8 cellular contexts compared by ENCODE assay signal in genomic region chr15:68055224-68055705, GRCh38. TPM values are rescaled to one million over a fixed set of nuclear protein-coding genes. Genes with fewer than 3 reads are reported as not detected.
DNase-seq lines count a peak whose midpoint lies in the region; ATAC-seq and TF ChIP-seq lines count a peak whose summit lies in the region.

No MANE protein-coding gene starts in this region.

- ATAC-seq in GM18861 (IDR thresholded peaks at IDR 0.05; ENCODE audit: unreplicated experiment), result peak; percentile 46
- peak; percentile 48 for ATAC-seq in HG03066 (IDR thresholded peaks at IDR 0.05; ENCODE audit: low read depth, unreplicated experiment)
- ATAC-seq in activated T-cell treated with anti-CD3 and anti-CD28 coated beads, Interleukin-2, amount 50 U/mL, for 72 hours (replicated peaks in 1 of 2), result peak; percentile 64 to 66

- peak overlapping the region; percentile 90 to 92 for H3K4me3 Mint-ChIP-seq in activated T-cell treated with anti-CD3 and anti-CD28 coated beads, Interleukin-2, amount 50 U/mL, for 72 hours

- peak overlapping the region; percentile 94 for H3K4me2 ChIP-seq in OCI-LY7 (ENCODE audit: low read length)

- H3K27me3 ChIP-seq in neutrophil (no peaks in the 10 kb centered on the region), suprapubic skin (no peaks in the 10 kb centered on the region)

- POLR2A ChIA-PET in OCI-LY7 (lab: Charles Lee), result interaction anchor here (0.7 to 1.6 kb wide), 5 partner anchors 12 to 220 kb away, joined by 3 to 4 read pairs (median 3); no protein-coding TSS in a partner anchor

- peak overlapping the region; percentile 0; the same call in 1 of the 2 replicates for H2AFZ ChIP-seq in OCI-LY7 (ENCODE audit: low read length)

- peak; percentile 87 for DNase-seq in OCI-LY7 (ENCODE audit: low spot score)
- DNase-seq in activated T-cell treated with anti-CD3 and anti-CD28 coated beads, Interleukin-2, amount 50 U/mL, for 72 hours, result peak; percentile 72 to 80
- DNase-seq in fibroblast of the conjunctiva (ENCODE audit: low read depth), result peak; percentile 4
- no peak for DNase-seq in suprapubic skin (ENCODE audit: low spot score in 2 of 2)
- DNase-seq in NCI-H1436 (lab: John Stamatoyannopoulos, UW), result no peak

- intact Hi-C loops in OCI-LY7 (cut with micrococcal nuclease; ENCODE audit: unreplicated experiment), result loop anchor here (1.0 to 10.0 kb wide), 7 partner anchors 42 to 270 kb away; partner anchors contain the start of gene CLN6

- peaks cover 45% of the 10 kb centered on the region for H3K4me1 ChIP-seq in OCI-LY7 (ENCODE audit: insufficient read depth, low read length, poor library complexity, severe bottlenecking)
- H3K4me1 ChIP-seq in neutrophil (ENCODE audit: control insufficient read depth in 1 of 2, insufficient read depth in 1 of 2, low read depth in 1 of 2, low read length in 1 of 2), result peaks cover 38 to 44% of the 10 kb centered on the region in 2 experiments
- peaks cover 43% of the 10 kb centered on the region for H3K4me1 ChIP-seq in suprapubic skin

- H3K36me3 ChIP-seq in OCI-LY7 (ENCODE audit: insufficient read depth, low read length) (peaks cover 20% of the 10 kb centered on the region), neutrophil (peaks cover 3% of the 10 kb centered on the region), suprapubic skin (no peaks in the 10 kb centered on the region)

- H3K4me3 ChIP-seq in OCI-LY7 (ENCODE audit: low read depth, low read length, poor library complexity, severe bottlenecking) (peak overlapping the region; percentile 88), neutrophil (ENCODE audit: low read depth in 1 of 2, low read length in 1 of 2) (peak overlapping the region; percentile 95 to 99), suprapubic skin (peak overlapping the region; percentile 95)

- H3K4me1 Mint-ChIP-seq in activated T-cell treated with anti-CD3 and anti-CD28 coated beads, Interleukin-2, amount 50 U/mL, for 72 hours (ENCODE audit: low read depth), result peaks cover 67% of the 10 kb centered on the region

- TF ChIP-seq EP300 in suprapubic skin (IDR thresholded peaks at IDR 0.05), result no peak

- no peaks in the 10 kb centered on the region for H3K9me2 ChIP-seq in OCI-LY7 (ENCODE audit: insufficient read depth, low read length)

- under 1% methylated on average over 15 of the region's 15 CpGs for WGBS in suprapubic skin

- peak overlapping the region; percentile 72 for H3K27ac ChIP-seq in OCI-LY7 (ENCODE audit: low read depth, low read length, poor library complexity, severe bottlenecking)
- H3K27ac ChIP-seq in neutrophil, result peak overlapping the region; percentile 98
- H3K27ac ChIP-seq in suprapubic skin, result peak overlapping the region; percentile 94

- BruUV-seq in OCI-LY7 (replicated peaks; lab: Mats Ljungman, UMichigan), result TSS peak; percentile 85

- H4K20me1 ChIP-seq in OCI-LY7 (ENCODE audit: insufficient read depth, low read length), result peaks cover 23% of the 10 kb centered on the region

- peaks cover 4% of the 10 kb centered on the region in 2 donors for H3K36me3 Mint-ChIP-seq in activated T-cell treated with anti-CD3 and anti-CD28 coated beads, Interleukin-2, amount 50 U/mL, for 72 hours (ENCODE audit: insufficient read depth in 2 of 2)

- CTCF ChIA-PET in OCI-LY7 (lab: Charles Lee; ENCODE audit: unreplicated experiment), result no interaction called here

- peaks cover 59% of the 10 kb centered on the region for H3K79me2 ChIP-seq in OCI-LY7 (ENCODE audit: insufficient read depth, low read depth, low read length)

- H3K9me3 ChIP-seq in OCI-LY7 (ENCODE audit: low read length) (no peaks in the 10 kb centered on the region), neutrophil (no peaks in the 10 kb centered on the region), suprapubic skin (no peaks in the 10 kb centered on the region)

- peak overlapping the region; percentile 92 for H3K27ac Mint-ChIP-seq in activated T-cell treated with anti-CD3 and anti-CD28 coated beads, Interleukin-2, amount 50 U/mL, for 72 hours

- peaks cover 22% of the 10 kb centered on the region for H3K27me3 Mint-ChIP-seq in activated T-cell treated with anti-CD3 and anti-CD28 coated beads, Interleukin-2, amount 50 U/mL, for 72 hours (ENCODE audit: low read depth)

- TF ChIP-seq POLR2A in suprapubic skin (IDR thresholded peaks at IDR 0.05), result no peak

- no peaks in the 10 kb centered on the region for H3K9me3 Mint-ChIP-seq in activated T-cell treated with anti-CD3 and anti-CD28 coated beads, Interleukin-2, amount 50 U/mL, for 72 hours

- TF ChIP-seq CTCF in OCI-LY7 (conservative IDR thresholded peaks at IDR 0.05; ENCODE audit: low read length) (no peak), neutrophil (IDR thresholded peaks at IDR 0.05) (no peak), suprapubic skin (IDR thresholded peaks at IDR 0.05) (no peak)

RNA-seq across cellular contexts. Expression of gene PIAS1, which starts 1.1 kb away (rescaled TPM):
- total RNA-seq in OCI-LY7 (2014; rRNA removed; shearing (Covaris generic)), result 36.2 and 44.1 TPM in 2 replicates
- total RNA-seq in OCI-LY7 (2022) (59.0 and 72.8 TPM in 2 replicates), suprapubic skin (10 to 100 TPM; 43.7 to 71.5 (median 52.5) TPM)
- 10 to 100 TPM; 43.3 to 48.1 TPM for total RNA-seq in activated T-cell treated with anti-CD3 and anti-CD28 coated beads, Interleukin-2, amount 50 U/mL, for 72 hours

Comparison
In these comparisons a context has a peak if more than half of its experiments do, and no peak if none do; other contexts are left out.
1. DNase-seq: peak in OCI-LY7 (single experiment), activated T-cell treated with anti-CD3 and anti-CD28 coated beads, Interleukin-2, amount 50 U/mL, for 72 hours (2 of 2) and fibroblast of the conjunctiva (single experiment); none in suprapubic skin (0 of 2) and NCI-H1436 (single experiment).
2. Peak in every context shown above with its lines, with median percentiles within 50 percentile points of each other: ATAC-seq, H3K27ac ChIP-seq and H3K4me3 ChIP-seq.